Comparison of ENCODE assay signal across 12 cellular contexts in the genomic region with DNA sequence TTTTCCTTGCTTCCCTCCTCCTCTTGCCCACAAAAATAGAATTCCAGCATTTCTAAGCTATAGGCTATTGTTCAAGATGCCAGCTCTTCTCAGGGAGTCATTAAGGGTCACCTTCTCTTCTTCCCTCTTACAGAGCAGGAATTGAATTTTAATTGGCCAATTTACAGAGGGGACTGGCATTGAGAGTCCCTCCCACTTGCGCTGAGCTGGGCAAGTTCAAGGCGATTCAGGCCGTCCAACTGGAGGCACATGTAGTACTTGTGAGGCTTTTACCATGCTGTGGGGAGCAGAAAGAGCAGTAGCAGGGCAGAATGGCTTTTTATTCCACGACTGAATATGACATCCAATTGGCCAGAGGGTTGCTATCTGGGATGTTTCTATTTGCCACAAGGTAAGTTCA.
"Had no signal": no experiment of that assay in that cellular context is flagged by ENCODE, and none has a peak within 500 bp of the region (broad histone marks: within the 10 kb centered on the region; RNA-seq: fewer than 3 reads in every experiment).

No MANE protein-coding gene starts in this region.

- H3K4me3 ChIP-seq: colonic mucosa, right lobe of liver, suprapubic skin had no signal

- H3K27me3 ChIP-seq: colonic mucosa, neutrophil, right lobe of liver, suprapubic skin had no signal

- ATAC-seq: activated CD8-positive, alpha-beta T cell treated with anti-CD3 and anti-CD28 coated beads for 36 hours; activated naive CD8-positive, alpha-beta T cell treated with anti-CD3 and anti-CD28 coated beads, Interleukin-2, amount 50 U/mL, for 24 hours; right lobe of liver had no signal

- H3K9me3 ChIP-seq: colonic mucosa, neutrophil, right lobe of liver, suprapubic skin had no signal

- H3K27ac ChIP-seq: neutrophil, right lobe of liver, suprapubic skin had no signal

- DNase-seq: activated CD4-positive, alpha-beta T cell treated with anti-CD3 and anti-CD28 coated beads for 4 hours; activated CD8-positive, alpha-beta memory T cell treated with anti-CD3 and anti-CD28 coated beads, Interleukin-2, amount 50 U/mL, for 4 hours; activated CD8-positive, alpha-beta T cell treated with anti-CD3 and anti-CD28 coated beads for 36 hours; activated naive CD8-positive, alpha-beta T cell treated with anti-CD3 and anti-CD28 coated beads, Interleukin-2, amount 50 U/mL, for 24 hours; colonic mucosa; effector CD4-positive, alpha-beta T cell; right lobe of liver; stimulated activated CD4-positive, alpha-beta T cell treated with anti-CD3 and anti-CD28 coated beads, Interleukin-12 subunit alpha, Interleukin-12 subunit beta, amount 100 ng/mL, for 4 hours; stimulated activated naive CD4-positive, alpha-beta T cell; T-helper 9 cell had no signal

- H3K36me3 ChIP-seq: colonic mucosa, neutrophil, suprapubic skin had no signal

- H3K4me1 ChIP-seq: colonic mucosa had no signal
